ENCODE assay signal across 8 cellular contexts in genomic region chr9:85743290-85744128, GRCh38. TPM values are rescaled to one million over a fixed set of nuclear protein-coding genes. Genes with fewer than 3 reads are reported as not detected.
DNase-seq lines count a peak whose midpoint lies in the region; ATAC-seq lines count a peak whose summit lies in the region.

No MANE protein-coding gene starts in this region.

- no peak overlapping the region for H3K4me2 ChIP-seq in neuronal stem cell (ENCODE audit: insufficient read depth, low read length, poor library complexity, severe bottlenecking)

- H3K79me1 ChIP-seq in neuronal stem cell (ENCODE audit: low read depth, low read length): no peaks in the 10 kb centered on the region

- peaks cover 4 to 17% of the 10 kb centered on the region in 2 donors for H3K4me1 ChIP-seq in neuronal stem cell (ENCODE audit: control insufficient read depth in 2 of 2, insufficient read depth in 1 of 2, low read depth in 1 of 2, low read length in 2 of 2)

- H3K36me3 ChIP-seq in neuronal stem cell (replicated peaks in 1 of 2; ENCODE audit: control insufficient read depth in 2 of 2, insufficient read depth in 2 of 2, low read length in 2 of 2): no peaks in the 10 kb centered on the region

- H3K27me3 ChIP-seq in neuronal stem cell (ENCODE audit: control insufficient read depth in 3 of 3, insufficient read depth in 3 of 3, low read depth in 1 of 3, low read length in 3 of 3): no peaks in the 10 kb centered on the region

- no peak overlapping the region for H4K91ac ChIP-seq in neuronal stem cell (ENCODE audit: low read depth, low read length, poor library complexity)

- no peak overlapping the region for H3K18ac ChIP-seq in neuronal stem cell (ENCODE audit: low read length)

- peak; percentile 32 for DNase-seq in NCI-H82 (lab: John Stamatoyannopoulos, UW)
- DNase-seq in NCI-H82 treated with DMSO at 0.1 percent for 48 hours (lab: John Stamatoyannopoulos, UW; ENCODE audit: unreplicated experiment): no peak
- DNase-seq in NOMO-1 (lab: John Stamatoyannopoulos, UW; ENCODE audit: unreplicated experiment in 2 of 2): peak; percentile 66 to 70
- peak; percentile 82 for DNase-seq in cerebellar cortex (ENCODE audit: low spot score)
- DNase-seq in neuronal stem cell (ENCODE audit: low spot score): no peak
- no peak for DNase-seq in foreskin melanocyte

- ATAC-seq in GM18517 (IDR thresholded peaks at IDR 0.05; ENCODE audit: unreplicated experiment): no peak
- no peak for ATAC-seq in GM18520 (IDR thresholded peaks at IDR 0.05; ENCODE audit: unreplicated experiment)

- H2BK15ac ChIP-seq in neuronal stem cell (ENCODE audit: low read length): no peak overlapping the region

- no peak overlapping the region for H4K8ac ChIP-seq in neuronal stem cell (ENCODE audit: low read depth, low read length)

- no peak overlapping the region for H3K23ac ChIP-seq in neuronal stem cell (ENCODE audit: low read depth, low read length, poor library complexity)

- H3K27ac ChIP-seq in neuronal stem cell (replicated peaks; ENCODE audit: low read length): no peak overlapping the region

- H3K9ac ChIP-seq in neuronal stem cell (ENCODE audit: low read depth, low read length, poor library complexity): no peak overlapping the region

- no peak overlapping the region for H2BK12ac ChIP-seq in neuronal stem cell (ENCODE audit: low read length)

- WGBS in neuronal stem cell (ENCODE audit: extremely low coverage in 2 of 2, insufficient read length in 2 of 2, insufficient replicate concordance in 1 of 2), 2 donors: no CpG with 5 or more reads among the region's 14 CpGs

- H2AK5ac ChIP-seq in neuronal stem cell (ENCODE audit: low read depth, low read length): no peak overlapping the region

- no peak overlapping the region for H3K4me3 ChIP-seq in neuronal stem cell (ENCODE audit: low read length in 2 of 2)

- no peak overlapping the region for H2BK5ac ChIP-seq in neuronal stem cell (ENCODE audit: low read length)

- H3K9me3 ChIP-seq in neuronal stem cell (replicated peaks in 1 of 2; ENCODE audit: control insufficient read depth in 2 of 2, insufficient read depth in 1 of 2, low read depth in 1 of 2, low read length in 2 of 2): no peaks in the 10 kb centered on the region

- H3K14ac ChIP-seq in neuronal stem cell (ENCODE audit: low read length): no peak overlapping the region

- H2AFZ ChIP-seq in neuronal stem cell (ENCODE audit: low read length): peak overlapping the region; percentile 14

- no peak overlapping the region for H2BK120ac ChIP-seq in neuronal stem cell (ENCODE audit: low read depth, low read length)

- H3K4ac ChIP-seq in neuronal stem cell (ENCODE audit: low read length): no peak overlapping the region

RNA-seq across cellular contexts. Expression of gene AGTPBP1, which starts 1.8 kb away (rescaled TPM):
- 33.7 TPM for polyA plus RNA-seq in neuronal stem cell (2013, experiment 1 of 2)
- polyA plus RNA-seq in neuronal stem cell (2013, experiment 2 of 2): 34.7 TPM

Comparison
In these comparisons a context has a peak if more than half of its experiments do, and no peak if none do; other contexts are left out.
1. DNase-seq: peak in NCI-H82 (single experiment), NOMO-1 (2 of 2) and cerebellar cortex (single experiment); none in NCI-H82 treated with DMSO at 0.1 percent for 48 hours (single experiment), neuronal stem cell (single experiment) and foreskin melanocyte (single experiment).